In genomic region chr12:70748809-70749208, GRCh38 we compare ENCODE assay signal across 8 cellular contexts.
"Had no signal": no experiment of that assay in that cellular context is flagged by ENCODE, and none has a peak within 500 bp of the region (broad histone marks: within the 10 kb centered on the region; RNA-seq: fewer than 3 reads in every experiment).

No MANE protein-coding gene starts in this region.

- DNase-seq: H9, HCEC 1CT, KG1 had no signal

- H3K4me2 ChIP-seq: GM23338 had no signal

- H3K4me3 ChIP-seq: GM23338 had no signal

- ATAC-seq: GM23338, HepG2 had no signal

- FAIRE-seq: H1, H54, HepG2 had no signal

- H3K27ac ChIP-seq: HL-60 had no signal

- H2AFZ ChIP-seq: GM23338 had no signal
